In the genomic region with DNA sequence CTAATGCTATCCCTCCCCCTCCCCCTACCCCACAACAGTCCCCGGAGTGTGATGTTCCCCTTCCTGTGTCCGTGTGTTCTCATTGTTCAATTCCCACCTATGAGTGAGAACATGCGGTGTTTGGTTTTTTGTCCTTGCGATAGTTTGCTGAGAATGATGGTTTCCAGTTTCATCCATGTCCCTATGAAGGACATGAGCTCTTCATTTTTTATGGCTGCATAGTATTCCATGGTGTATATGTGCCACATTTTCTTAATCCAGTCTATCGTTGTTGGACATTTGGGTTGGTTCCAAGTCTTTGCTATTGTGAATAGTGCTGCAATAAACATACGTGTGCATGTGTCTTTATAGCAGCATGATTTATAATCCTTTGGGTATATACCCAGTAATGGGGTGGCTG, we compare ENCODE assay signal across 1 cellular context. TPM values are rescaled to one million over a fixed set of nuclear protein-coding genes. Genes with fewer than 3 reads are reported as not detected.
"Had no signal": no experiment of that assay in that cellular context is flagged by ENCODE, and none has a peak within 500 bp of the region (broad histone marks: within the 10 kb centered on the region; RNA-seq: fewer than 3 reads in every experiment).

No MANE protein-coding gene starts in this region.

RNA-seq across cellular contexts. Expression of gene TBX1, which starts 16.6 kb away (rescaled TPM):
- total RNA-seq: GM12878 had no signal
- polyA plus RNA-seq: GM12878 had no signal
